ENCODE assay signal across 24 cellular contexts in genomic region chr14:79040742-79041249, GRCh38.
"Had no signal": no experiment of that assay in that cellular context is flagged by ENCODE, and none has a peak within 500 bp of the region (broad histone marks: within the 10 kb centered on the region; RNA-seq: fewer than 3 reads in every experiment).

No MANE protein-coding gene starts in this region.

- H3K27ac ChIP-seq: dorsolateral prefrontal cortex, epithelial cell of prostate, esophagus muscularis mucosa, gastrocnemius medialis, left ventricle myocardium inferior, lower lobe of right lung, pancreas, suprapubic skin, thyroid gland, upper lobe of left lung, uterus had no signal

- FAIRE-seq: endometrium, kidney, pancreas had no signal

- H3K36me3 ChIP-seq: esophagus muscularis mucosa, gastrocnemius medialis, left ventricle myocardium inferior, lower lobe of right lung, pancreas, suprapubic skin, thyroid gland, upper lobe of left lung, uterus had no signal

- H3K4me3 ChIP-seq: dorsolateral prefrontal cortex, esophagus muscularis mucosa, gastrocnemius medialis, left ventricle myocardium inferior, lower lobe of right lung, pancreas, smooth muscle cell, suprapubic skin, thyroid gland, upper lobe of left lung, uterus had no signal

- ATAC-seq: gastrocnemius medialis; left cardiac atrium; lower lobe of right lung; pancreas; right cardiac atrium; stimulated activated naive CD8-positive, alpha-beta T cell treated with anti-CD3 and anti-CD28 coated beads, Interleukin-15, Interleukin-2, amounts not matched to agents 100 U/mL and 50 U/mL, for 24 hours had no signal

- H3K4me1 ChIP-seq: gastrocnemius medialis, left ventricle myocardium inferior, lower lobe of right lung, suprapubic skin, thyroid gland, upper lobe of left lung had no signal

- H3K4me2 ChIP-seq: smooth muscle cell had no signal

- DNase-seq: cortex of kidney; dorsolateral prefrontal cortex; effector CD8-positive, alpha-beta T cell; gastrocnemius medialis; immature natural killer cell; kidney; left cardiac atrium; left ventricle myocardium inferior; lower lobe of right lung; mesenchymal stem cell; naive B cell; occipital lobe; pancreas; right cardiac atrium; stimulated activated CD4-positive, alpha-beta T cell treated with anti-CD3 and anti-CD28 coated beads, Interleukin-2, amount 100 ng/mL, for 48 hours; stimulated activated naive CD8-positive, alpha-beta T cell treated with anti-CD3 and anti-CD28 coated beads, Interleukin-15, Interleukin-2, amounts not matched to agents 100 U/mL and 50 U/mL, for 24 hours; thyroid gland; upper lobe of left lung; uterus had no signal

- H3K9me3 ChIP-seq: gastrocnemius medialis, pancreas, suprapubic skin, thyroid gland, uterus had no signal

- H3K27me3 ChIP-seq: dorsolateral prefrontal cortex, esophagus muscularis mucosa, gastrocnemius medialis, pancreas, suprapubic skin, thyroid gland, upper lobe of left lung, uterus had no signal
